In the genomic region with DNA sequence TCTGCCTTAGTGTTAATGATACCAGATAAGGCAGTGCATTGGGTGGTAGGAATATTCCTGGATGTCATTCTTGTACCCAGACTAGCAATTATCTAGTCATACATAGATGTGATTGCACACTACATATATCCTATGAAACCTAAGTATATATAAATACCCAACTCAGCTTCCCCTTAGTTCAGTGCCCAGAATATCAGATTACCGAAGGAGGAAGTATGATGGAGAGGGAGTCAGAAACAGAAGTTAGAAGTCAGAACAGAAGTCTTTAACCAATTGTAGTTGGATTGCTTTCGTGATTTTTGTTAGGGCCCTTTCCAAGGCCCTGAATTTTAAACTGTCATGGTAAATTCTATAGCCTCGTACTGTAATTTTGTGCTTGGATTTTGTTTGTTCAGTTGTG, we compare ENCODE assay signal across 14 cellular contexts. TPM values are rescaled to one million over a fixed set of nuclear protein-coding genes. Genes with fewer than 3 reads are reported as not detected.
A peak's percentile ranks its signal among the peaks of the same experiment; 100 is the strongest.
DNase-seq lines count a peak whose midpoint lies in the region; ATAC-seq and TF ChIP-seq lines count a peak whose summit lies in the region.
"Had no signal": no experiment of that assay in that cellular context is flagged by ENCODE, and none has a peak within 500 bp of the region (broad histone marks: within the 10 kb centered on the region; RNA-seq: fewer than 3 reads in every experiment).

No MANE protein-coding gene starts in this region.

- no peaks in the 10 kb centered on the region; the same call in 1 of the 2 replicates for H3K79me2 ChIP-seq in OCI-LY3 (ENCODE audit: low read length)

- H3K4me1 ChIP-seq in OCI-LY3 (ENCODE audit: low read length) (peaks cover 68% of the 10 kb centered on the region), lung (ENCODE audit: control insufficient read depth in 2 of 2, insufficient read depth in 2 of 2, low read length in 2 of 2) (peaks cover 0 to 5% of the 10 kb centered on the region in 2 donors), mucosa of descending colon (ENCODE audit: low read depth) (no peaks in the 10 kb centered on the region)

- 26 to 41% methylated on average over 3 of the region's 3 CpGs for WGBS in lung, 2 donors

- no peaks in the 10 kb centered on the region for H3K36me3 ChIP-seq in OCI-LY3 (replicated peaks; ENCODE audit: low read depth, low read length)
- no peaks in the 10 kb centered on the region for H3K36me3 ChIP-seq in lung (ENCODE audit: control insufficient read depth in 2 of 2, insufficient read depth in 2 of 2, low read length in 2 of 2)
- no peaks in the 10 kb centered on the region for H3K36me3 ChIP-seq in mucosa of descending colon (ENCODE audit: low read depth)
- H3K36me3 ChIP-seq: HAP-1 had no signal

- 0 out of 2 replicates have a peak overlapping the region, but pooled peaks have one; percentile 15 for H3K9ac ChIP-seq in OCI-LY3 (ENCODE audit: low read length)

- H3K27me3 ChIP-seq in OCI-LY3 (ENCODE audit: low read depth, low read length) (no peaks in the 10 kb centered on the region), lung (ENCODE audit: control insufficient read depth, insufficient read depth) (no peaks in the 10 kb centered on the region)

- H3K27ac ChIP-seq in OCI-LY3 (ENCODE audit: low read length) (peak overlapping the region; percentile 72), lung (ENCODE audit: low read depth in 1 of 2, low read length in 1 of 2) (no peak overlapping the region)
- H3K27ac ChIP-seq: RWPE1 had no signal

- TF ChIP-seq CTCF in OCI-LY3 (IDR thresholded peaks at IDR 0.05; ENCODE audit: low read depth, low read length): no peak
- no peak for TF ChIP-seq CTCF in lung (IDR thresholded peaks at IDR 0.05; ENCODE audit: control extremely low read depth, extremely low read depth)
- TF ChIP-seq CTCF in mucosa of descending colon (IDR thresholded peaks at IDR 0.05): no peak

- H2AFZ ChIP-seq in OCI-LY3 (ENCODE audit: low read depth, low read length): no peak overlapping the region

- ATAC-seq in GM18502 (IDR thresholded peaks at IDR 0.05; ENCODE audit: poor library complexity, unreplicated experiment) (peak; percentile 57), HG02623 (IDR thresholded peaks at IDR 0.05; ENCODE audit: unreplicated experiment) (peak; percentile 42), lung (ENCODE audit: insufficient read depth, low FRiP score) (peak; percentile 32), HG03045 (IDR thresholded peaks at IDR 0.05; ENCODE audit: unreplicated experiment) (no peak), mucosa of descending colon (no peak)

- no peak for DNase-seq in lung (ENCODE audit: low spot score)
- no peak for DNase-seq in NCI-H1694 treated with DMSO at 0.1 percent for 48 hours (lab: John Stamatoyannopoulos, UW)
- DNase-seq in activated CD4-positive, alpha-beta T cell treated with anti-CD3 and anti-CD28 coated beads, Interleukin-2, amount 50 U/mL, for 4 hours: no peak
- DNase-seq in mucosa of descending colon: no peak
- DNase-seq: activated CD4-positive, alpha-beta T cell treated with anti-CD3 and anti-CD28 coated beads for 4 hours; activated naive CD4-positive, alpha-beta T cell; NCI-H1930; stimulated activated CD4-positive, alpha-beta T cell treated with anti-CD3 and anti-CD28 coated beads, Interleukin-12 subunit alpha, Interleukin-12 subunit beta, amount 100 ng/mL, for 4 hours had no signal

- H3K4me3 ChIP-seq in OCI-LY3 (ENCODE audit: low read length) (0 out of 2 replicates have a peak overlapping the region, but pooled peaks have one; percentile 19), lung (no peak overlapping the region), mucosa of descending colon (no peak overlapping the region)
- H3K4me3 ChIP-seq: HAP-1 had no signal

- peak overlapping the region; percentile 51 for H3K4me2 ChIP-seq in OCI-LY3 (ENCODE audit: low read length)

- intact Hi-C loops in mucosa of descending colon (cut with DNase I, micrococcal nuclease): no loop called here

- H3K9me3 ChIP-seq in OCI-LY3 (ENCODE audit: insufficient read depth, low read length): no peaks in the 10 kb centered on the region
- no peaks in the 10 kb centered on the region for H3K9me3 ChIP-seq in lung (ENCODE audit: control insufficient read depth in 2 of 2, insufficient read depth in 1 of 2, low read length in 1 of 2)
- H3K9me3 ChIP-seq in mucosa of descending colon: no peaks in the 10 kb centered on the region
- H3K9me3 ChIP-seq: HAP-1 had no signal

- H4K20me1 ChIP-seq in OCI-LY3 (ENCODE audit: insufficient read depth, low read length): peaks cover 23% of the 10 kb centered on the region

RNA-seq across cellular contexts. Expression of gene MOB1B, which starts 42.9 kb away (rescaled TPM):
- total RNA-seq in lung (10 to 100 TPM; 24.4 to 51.0 TPM), mucosa of descending colon (10 to 100 TPM; 12.2 to 22.3 (median 12.8) TPM)
- 1 to 10 TPM; 6.1 to 7.7 TPM for polyA plus RNA-seq in lung

RNA-seq across cellular contexts. Expression of gene DCK, which starts 48.4 kb away (rescaled TPM):
- 10 to 100 TPM; 11.0 to 24.3 TPM for total RNA-seq in lung
- polyA plus RNA-seq in lung: 10 to 100 TPM in 1 of 2 donors, 1 to 10 TPM in 1; 5.3 to 13.6 TPM
- total RNA-seq in mucosa of descending colon: 10 to 100 TPM in 2 of 3 donors, 1 to 10 TPM in 1; 9.5 to 16.9 (median 11.1) TPM

Comparison
In these comparisons a context has a peak if more than half of its experiments do, and no peak if none do; other contexts are left out.
1. ATAC-seq: peak in GM18502 (single experiment), HG02623 (single experiment) and lung (single experiment); none in HG03045 (single experiment) and mucosa of descending colon (single experiment).